14 cellular contexts compared by ENCODE assay signal in the genomic region with DNA sequence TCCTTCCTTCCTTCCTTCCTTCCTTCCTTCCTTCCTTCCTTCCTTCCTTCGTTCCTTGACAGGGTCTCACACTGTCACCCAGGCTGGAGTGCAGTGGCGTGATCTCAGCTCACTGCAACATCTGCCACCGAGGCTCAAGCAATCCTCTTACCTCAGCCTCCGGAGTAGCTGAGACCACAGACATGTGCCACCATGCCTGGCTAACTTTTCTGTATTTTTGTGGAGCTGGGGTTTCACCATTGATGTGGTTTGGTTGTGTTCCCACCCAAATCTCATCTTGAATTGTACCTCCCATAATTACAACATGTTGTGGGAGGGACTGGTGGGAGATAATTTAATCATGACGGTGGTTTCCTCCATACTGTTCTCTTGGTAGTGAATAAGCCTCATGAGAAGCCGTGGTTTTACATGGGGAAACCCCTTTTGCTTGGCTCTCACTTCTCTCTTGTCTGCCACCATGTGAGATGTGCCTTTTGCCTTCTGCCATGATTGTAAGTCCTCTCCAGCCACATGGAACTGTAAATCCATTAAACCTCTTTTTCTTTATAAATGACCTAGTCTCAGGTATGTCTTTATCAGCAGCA.
"Had no signal": no experiment of that assay in that cellular context is flagged by ENCODE, and none has a peak within 500 bp of the region (broad histone marks: within the 10 kb centered on the region; RNA-seq: fewer than 3 reads in every experiment).

No MANE protein-coding gene starts in this region.

- H3K4me1 ChIP-seq: psoas muscle, suprapubic skin had no signal

- H3K4me3 ChIP-seq: coronary artery, gastrocnemius medialis, heart right ventricle, mucosa of descending colon, psoas muscle, suprapubic skin, thyroid gland had no signal

- H3K27ac ChIP-seq: coronary artery, gastrocnemius medialis, heart right ventricle, neutrophil, psoas muscle, suprapubic skin, thyroid gland had no signal

- H3K27me3 ChIP-seq: gastrocnemius medialis, suprapubic skin, thyroid gland had no signal

- H3K36me3 ChIP-seq: gastrocnemius medialis, heart right ventricle, neutrophil, suprapubic skin, thyroid gland had no signal

- DNase-seq: effector CD8-positive, alpha-beta T cell; gastrocnemius medialis; heart right ventricle; hypothalamus; kidney glomerular epithelial cell; mucosa of descending colon; naive thymus-derived CD8-positive, alpha-beta T cell; psoas muscle; stimulated activated CD4-positive, alpha-beta T cell treated with anti-CD3 and anti-CD28 coated beads, Interleukin-2, amount 100 ng/mL, for 24 hours; stimulated activated naive CD8-positive, alpha-beta T cell treated with anti-CD3 and anti-CD28 coated beads, Interleukin-15, Interleukin-2, amounts not matched to agents 100 U/mL and 50 U/mL, for 24 hours; thyroid gland had no signal

- H3K9me3 ChIP-seq: gastrocnemius medialis, heart right ventricle, mucosa of descending colon, neutrophil, psoas muscle, suprapubic skin, thyroid gland had no signal
